Comparison of ENCODE assay signal across 10 cellular contexts in the genomic region with DNA sequence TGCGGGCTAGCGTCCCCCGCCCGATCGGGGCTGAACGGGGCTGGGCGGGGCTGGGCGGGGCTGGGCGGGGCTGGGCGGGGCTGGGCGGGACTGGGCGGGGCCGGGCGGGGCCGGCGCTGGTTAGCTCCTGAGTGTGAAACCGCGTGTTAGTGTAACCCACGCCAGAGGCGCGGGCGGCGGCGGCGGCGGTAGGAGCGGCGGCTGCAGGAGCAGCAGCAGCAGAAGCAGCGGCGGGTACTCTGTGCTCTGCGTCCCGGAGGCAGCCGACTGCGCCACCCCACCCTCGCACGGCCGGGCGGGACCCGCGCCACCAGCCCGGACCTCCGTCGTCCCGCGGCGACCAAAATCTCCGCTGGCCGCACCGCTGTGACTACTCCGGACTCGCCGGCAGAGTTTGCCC.
DNase-seq lines count a peak whose midpoint lies in the region; ATAC-seq and TF ChIP-seq lines count a peak whose summit lies in the region.
"Had no signal": no experiment of that assay in that cellular context is flagged by ENCODE, and none has a peak within 500 bp of the region (broad histone marks: within the 10 kb centered on the region; RNA-seq: fewer than 3 reads in every experiment).

No MANE protein-coding gene starts in this region.

- H3K36me3 Mint-ChIP-seq in neural progenitor cell: peaks cover 2% of the 10 kb centered on the region

- POLR2A ChIA-PET in A673 (lab: Charles Lee; ENCODE audit: low non-redundant PET) (no interaction called here), HEK293T (lab: Yijun Ruan, JAX) (no interaction called here)

- no peaks in the 10 kb centered on the region for H3K9me3 ChIP-seq in A673 (ENCODE audit: low read depth, low read length, poor library complexity, severe bottlenecking)
- peaks cover 43% of the 10 kb centered on the region for H3K9me3 ChIP-seq in HUES48 (ENCODE audit: control insufficient read depth, insufficient read depth, low read length)
- H3K9me3 ChIP-seq in neural progenitor cell (ENCODE audit: low read depth): peaks cover 6% of the 10 kb centered on the region
- no peaks in the 10 kb centered on the region for H3K9me3 ChIP-seq in body of pancreas

- H3K4me1 ChIP-seq in A673 (ENCODE audit: insufficient read depth, low read length, poor library complexity, severe bottlenecking) (no peaks in the 10 kb centered on the region), HUES48 (ENCODE audit: control insufficient read depth, insufficient read depth, low read length) (no peaks in the 10 kb centered on the region), neural progenitor cell (no peaks in the 10 kb centered on the region), body of pancreas (no peaks in the 10 kb centered on the region)
- H3K4me1 ChIP-seq: BLaER1 treated with 17β-estradiol and CSF1 and Interleukin-3, amounts not matched to agents 10 nM and 100 nM had no signal

- H3K4me1 Mint-ChIP-seq in neural progenitor cell: no peaks in the 10 kb centered on the region

- no TSS peak for BruUV-seq in A673 (replicated peaks; lab: Mats Ljungman, UMichigan)

- CTCF ChIA-PET in A673 (lab: Charles Lee): no interaction called here
- CTCF ChIA-PET in HEK293T (lab: Yijun Ruan, JAX): no interaction called here

- H3K4me3 Mint-ChIP-seq in neural progenitor cell: no peak overlapping the region

- ATAC-seq in body of pancreas (no peak), GM18867 (IDR thresholded peaks at IDR 0.05; ENCODE audit: unreplicated experiment) (no peak)

- H3K9me3 Mint-ChIP-seq in neural progenitor cell: peaks cover 15% of the 10 kb centered on the region

- no peak overlapping the region for H3K4me2 ChIP-seq in neural progenitor cell
- H3K4me2 ChIP-seq: BLaER1 treated with 17β-estradiol and CSF1 and Interleukin-3, amounts not matched to agents 10 nM and 100 nM had no signal

- no peak for TF ChIP-seq POLR2A in body of pancreas (IDR thresholded peaks at IDR 0.05)

- H3K4me3 ChIP-seq in A673 (ENCODE audit: low read depth, low read length, poor library complexity, severe bottlenecking): no peak overlapping the region
- H3K4me3 ChIP-seq in HUES48 (ENCODE audit: low read depth, low read length): peak overlapping the region; percentile 51; the same call in 1 of the 2 replicates
- no peak overlapping the region for H3K4me3 ChIP-seq in neural progenitor cell
- H3K4me3 ChIP-seq in body of pancreas: no peak overlapping the region
- H3K4me3 ChIP-seq: BLaER1 treated with 17β-estradiol and CSF1 and Interleukin-3, amounts not matched to agents 10 nM and 100 nM had no signal

- intact Hi-C loops in A673 (cut with micrococcal nuclease; ENCODE audit: unreplicated experiment): no loop called here
- intact Hi-C loops in body of pancreas (cut with DNase I): no loop called here

- H3K27me3 Mint-ChIP-seq in neural progenitor cell (ENCODE audit: insufficient read depth, low read depth): no peaks in the 10 kb centered on the region

- H3K36me3 ChIP-seq in A673 (ENCODE audit: insufficient read depth, low read length, poor library complexity, severe bottlenecking) (no peaks in the 10 kb centered on the region), HUES48 (ENCODE audit: control insufficient read depth, insufficient read depth, low read length) (no peaks in the 10 kb centered on the region), neural progenitor cell (no peaks in the 10 kb centered on the region), body of pancreas (replicated peaks in 1 of 2; ENCODE audit: insufficient read depth in 1 of 2, low read depth in 2 of 2) (no peaks in the 10 kb centered on the region)
- H3K36me3 ChIP-seq: BLaER1 treated with 17β-estradiol and CSF1 and Interleukin-3, amounts not matched to agents 10 nM and 100 nM had no signal

- H3K27ac ChIP-seq in A673 (ENCODE audit: low read depth, low read length, poor library complexity, severe bottlenecking) (no peak overlapping the region), HUES48 (ENCODE audit: low read depth, low read length) (no peak overlapping the region), neural progenitor cell (no peak overlapping the region), body of pancreas (no peak overlapping the region)
- H3K27ac ChIP-seq: BLaER1 treated with 17β-estradiol and CSF1 and Interleukin-3, amounts not matched to agents 10 nM and 100 nM had no signal

- peaks cover 21% of the 10 kb centered on the region for H3K27me3 ChIP-seq in A673 (replicated peaks; ENCODE audit: insufficient read depth, low read depth, low read length, poor library complexity)
- peaks cover 21% of the 10 kb centered on the region for H3K27me3 ChIP-seq in HUES48 (ENCODE audit: control insufficient read depth, insufficient read depth, low read length)
- peaks cover 18% of the 10 kb centered on the region for H3K27me3 ChIP-seq in neural progenitor cell
- H3K27me3 ChIP-seq in body of pancreas: no peaks in the 10 kb centered on the region

- H3K79me2 ChIP-seq in neural progenitor cell (ENCODE audit: low read depth): no peaks in the 10 kb centered on the region

- peak; percentile 1 for DNase-seq in A673 (ENCODE audit: low spot score)
- DNase-seq in astrocyte of the hippocampus (ENCODE audit: low read depth, low spot score): peak; percentile 2
- peak; percentile 2 for DNase-seq in neural progenitor cell (ENCODE audit: low spot score)
- DNase-seq in GF-D8 (lab: John Stamatoyannopoulos, UW): no peak
- DNase-seq in body of pancreas: no peak
- DNase-seq in HEK293T (ENCODE audit: extremely low spot score): no peak
- DNase-seq: NCI-H2081 had no signal

- H4K20me1 ChIP-seq in neural progenitor cell (ENCODE audit: low read depth): no peaks in the 10 kb centered on the region
- H4K20me1 ChIP-seq: BLaER1 treated with 17β-estradiol and CSF1 and Interleukin-3, amounts not matched to agents 10 nM and 100 nM had no signal

- no peak overlapping the region for H2AFZ ChIP-seq in neural progenitor cell (replicated peaks)

- H3K27ac Mint-ChIP-seq in neural progenitor cell: no peak overlapping the region

- no peaks in the 10 kb centered on the region for H3F3A ChIP-seq in neural progenitor cell (ENCODE audit: low read depth)

- H3K9ac ChIP-seq in HUES48 (ENCODE audit: low read depth, low read length) (no peak overlapping the region), neural progenitor cell (no peak overlapping the region)
- H3K9ac ChIP-seq: BLaER1 treated with 17β-estradiol and CSF1 and Interleukin-3, amounts not matched to agents 10 nM and 100 nM had no signal

- WGBS in body of pancreas, 2 donors: 0 to 2% methylated on average over 2 to 46 of the region's 52 CpGs

- no peak for TF ChIP-seq CTCF in A673 (conservative IDR thresholded peaks at IDR 0.05; ENCODE audit: low read depth, low read length)
- TF ChIP-seq CTCF in neural progenitor cell (IDR thresholded peaks at IDR 0.05): no peak
- TF ChIP-seq CTCF in body of pancreas (IDR thresholded peaks at IDR 0.05): no peak

TF ChIP-seq in HEK293T, 16 proteins besides CTCF, POLR2A, EP300 and RAD21:
- TF ChIP-seq FOXM1 (IDR thresholded peaks at IDR 0.05; ENCODE audit: borderline replicate concordance) (no peak), SUZ12 (IDR thresholded peaks at IDR 0.05) (no peak), BHLHE40 (IDR thresholded peaks at IDR 0.05; ENCODE audit: borderline replicate concordance) (no peak), ZNF384 (IDR thresholded peaks at IDR 0.05) (no peak), SP1 (IDR thresholded peaks at IDR 0.05) (no peak), LEF1 (IDR thresholded peaks at IDR 0.05; ENCODE audit: borderline replicate concordance) (no peak), ARNT (IDR thresholded peaks at IDR 0.05) (no peak), NFRKB (IDR thresholded peaks at IDR 0.05) (no peak), TARDBP (IDR thresholded peaks at IDR 0.05) (no peak)
- TF ChIP-seq, protein P1, sequence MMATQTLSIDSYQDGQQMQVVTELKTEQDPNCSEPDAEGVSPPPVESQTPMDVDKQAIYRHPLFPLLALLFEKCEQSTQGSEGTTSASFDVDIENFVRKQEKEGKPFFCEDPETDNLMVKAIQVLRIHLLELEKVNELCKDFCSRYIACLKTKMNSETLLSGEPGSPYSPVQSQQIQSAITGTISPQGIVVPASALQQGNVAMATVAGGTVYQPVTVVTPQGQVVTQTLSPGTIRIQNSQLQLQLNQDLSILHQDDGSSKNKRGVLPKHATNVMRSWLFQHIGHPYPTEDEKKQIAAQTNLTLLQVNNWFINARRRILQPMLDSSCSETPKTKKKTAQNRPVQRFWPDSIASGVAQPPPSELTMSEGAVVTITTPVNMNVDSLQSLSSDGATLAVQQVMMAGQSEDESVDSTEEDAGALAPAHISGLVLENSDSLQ (IDR thresholded peaks at IDR 0.05): no peak

Comparison
In these comparisons a context has a peak if more than half of its experiments do, and no peak if none do; other contexts are left out.
1. DNase-seq: peak in A673 (single experiment), astrocyte of the hippocampus (single experiment) and neural progenitor cell (single experiment); none in GF-D8 (single experiment), body of pancreas (0 of 4) and HEK293T (single experiment).